Comparison of ENCODE assay signal across 8 cellular contexts in the genomic region with DNA sequence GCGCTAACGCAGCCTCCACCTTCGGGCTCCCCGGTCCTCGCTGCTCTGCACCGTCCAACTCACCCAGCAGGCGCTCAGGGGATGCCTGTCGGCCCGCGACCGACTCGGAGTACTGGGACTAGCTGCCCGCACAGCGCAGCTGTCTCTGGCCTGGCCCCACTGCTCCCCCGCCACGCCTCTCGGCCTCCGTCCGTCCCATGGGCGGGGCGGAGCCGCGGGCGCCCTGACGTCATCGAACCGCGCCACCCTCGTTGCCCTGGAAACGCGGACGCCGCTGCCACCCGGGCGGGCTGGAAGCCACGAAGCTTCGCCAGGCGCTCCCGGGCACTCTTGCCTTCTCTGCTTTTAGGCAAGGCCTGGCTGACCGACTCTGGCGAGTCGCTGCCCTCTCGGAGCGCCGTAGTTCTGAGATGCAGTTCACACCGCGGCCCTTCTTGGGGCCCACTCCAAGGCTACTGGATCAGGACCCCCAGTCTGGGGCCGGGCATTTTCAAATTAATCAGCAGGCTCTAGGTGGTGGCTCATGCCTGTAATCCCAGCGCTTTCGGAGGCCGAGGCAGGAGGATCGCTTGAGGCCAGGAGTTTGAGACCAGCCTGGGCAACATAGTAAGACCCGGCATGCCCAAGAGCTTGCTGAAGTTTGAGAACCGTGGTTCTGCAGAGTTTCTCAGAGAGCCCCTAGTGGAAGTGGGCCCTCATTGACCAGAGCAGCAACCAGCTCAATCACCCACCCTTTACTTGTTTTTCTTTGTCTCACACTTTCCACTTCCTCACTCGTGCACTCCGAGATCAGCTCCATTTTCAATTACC. TPM values are rescaled to one million over a fixed set of nuclear protein-coding genes. Genes with fewer than 3 reads are reported as not detected.
DNase-seq lines count a peak whose midpoint lies in the region; ATAC-seq and TF ChIP-seq lines count a peak whose summit lies in the region.

No MANE protein-coding gene starts in this region.

- no peaks in the 10 kb centered on the region for H3K27me3 Mint-ChIP-seq in T-helper 17 cell

- no peaks in the 10 kb centered on the region for H3K9me3 ChIP-seq in T-helper 17 cell (ENCODE audit: control insufficient read depth, low read length, poor library complexity, severe bottlenecking)
- no peaks in the 10 kb centered on the region for H3K9me3 ChIP-seq in right cardiac atrium (ENCODE audit: control insufficient read depth, low read length)

- H3K27ac Mint-ChIP-seq in T-helper 17 cell = peak overlapping the region; percentile 95

- ATAC-seq in GM18505 (IDR thresholded peaks at IDR 0.05; ENCODE audit: unreplicated experiment) (peak; percentile 93), HG02885 (IDR thresholded peaks at IDR 0.05; ENCODE audit: poor library complexity, unreplicated experiment) (peak; percentile 94), T-helper 17 cell (peak; percentile 95), right cardiac atrium (peak; percentile 97)

- DNase-seq in NCI-H1694 treated with DMSO at 0.1 percent for 48 hours (lab: John Stamatoyannopoulos, UW) = peak; percentile 22
- peak; percentile 89 to 96 (median 89) for DNase-seq in T-helper 17 cell
- peak; percentile 32 to 93 (median 88) for DNase-seq in anterior cingulate cortex (lab: John Stamatoyannopoulos, UW)
- DNase-seq in right cardiac atrium = peak; percentile 87 to 96 (median 95)
- DNase-seq in renal cortical epithelial cell (ENCODE audit: low read depth) = peak; percentile 51
- DNase-seq in OCI-M2 (lab: John Stamatoyannopoulos, UW; ENCODE audit: unreplicated experiment) = no peak

- H3K4me3 ChIP-seq in right cardiac atrium (ENCODE audit: low read length) = peak overlapping the region; percentile 93

- WGBS in right cardiac atrium = 3% methylated on average over 56 of the region's 56 CpGs

- H3K27me3 ChIP-seq in right cardiac atrium (ENCODE audit: control insufficient read depth, insufficient read depth) = no peaks in the 10 kb centered on the region

- peak overlapping the region; percentile 83 for H3K27ac ChIP-seq in right cardiac atrium (ENCODE audit: low read length)

- H3K4me1 Mint-ChIP-seq in T-helper 17 cell = peaks cover 30% of the 10 kb centered on the region

- peak; percentile 84 for TF ChIP-seq POLR2A in GM18505 (IDR thresholded peaks at IDR 0.05; ENCODE audit: borderline replicate concordance, extremely low read depth, insufficient read depth, insufficient read length)

- peaks cover 9% of the 10 kb centered on the region for H3K4me1 ChIP-seq in right cardiac atrium (ENCODE audit: control insufficient read depth, insufficient read depth, low read length)

- intact Hi-C loops in right cardiac atrium (cut with DNase I) = no loop called here

- peaks cover 6% of the 10 kb centered on the region for H3K36me3 Mint-ChIP-seq in T-helper 17 cell (ENCODE audit: low read depth)

- H3K4me3 Mint-ChIP-seq in T-helper 17 cell = peak overlapping the region; percentile 98

RNA-seq across cellular contexts. Expression of gene ACOX3, which starts 12.0 kb away (rescaled TPM):
- total RNA-seq in T-helper 17 cell (10 to 100 TPM in 1 of 2 donors, 1 to 10 TPM in 1; 9.6 to 11.3 TPM), right cardiac atrium (10 to 100 TPM; 52.9 to 94.8 (median 55.1) TPM), renal cortical epithelial cell (25.0 and 41.5 TPM in 2 replicates)
- polyA plus RNA-seq in right cardiac atrium = 25.7 TPM

RNA-seq across cellular contexts. Expression of gene TRMT44, which starts 12.1 kb away (rescaled TPM):
- total RNA-seq in T-helper 17 cell = 10 to 100 TPM; 20.4 to 32.7 TPM
- total RNA-seq in right cardiac atrium = 10 to 100 TPM; 10.2 to 12.9 (median 12.5) TPM
- polyA plus RNA-seq in right cardiac atrium = 7.6 TPM
- total RNA-seq in renal cortical epithelial cell = 8.7 and 14.5 TPM in 2 replicates
